15 cellular contexts compared by ENCODE assay signal in the genomic region with DNA sequence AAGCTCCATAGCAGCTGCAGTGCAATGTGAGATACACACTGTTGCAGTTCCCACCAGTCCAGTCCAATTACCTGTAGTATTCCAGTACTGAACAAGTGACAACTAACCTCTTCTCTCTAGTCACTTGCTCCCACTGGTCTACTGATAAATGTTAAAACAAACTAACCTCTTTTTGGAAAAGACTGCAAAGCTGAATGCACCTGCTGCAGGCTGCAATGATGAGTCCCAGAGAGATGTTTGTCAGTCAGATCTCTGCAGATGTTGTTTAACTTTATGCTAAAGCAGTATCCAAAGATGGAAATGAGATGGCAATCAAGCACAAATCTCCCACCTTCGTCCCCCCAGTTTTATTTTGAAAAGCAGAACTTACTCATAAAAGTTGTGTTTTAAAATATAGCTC.
"Had no signal": no experiment of that assay in that cellular context is flagged by ENCODE, and none has a peak within 500 bp of the region (broad histone marks: within the 10 kb centered on the region; RNA-seq: fewer than 3 reads in every experiment).

No MANE protein-coding gene starts in this region.

- H3K27me3 Mint-ChIP-seq: effector memory CD8-positive, alpha-beta T cell had no signal

- H3K4me1 ChIP-seq: gastrocnemius medialis had no signal

- H3K27ac ChIP-seq: gastrocnemius medialis, ovary, tibial artery had no signal

- H3K4me3 Mint-ChIP-seq: dendritic cell treated with granulocyte-macrophage colony-stimulating factor and Interleukin-4, amounts not matched to agents 40 ng/mL and 50 ng/mL, for 4 days; effector memory CD8-positive, alpha-beta T cell had no signal

- ATAC-seq: effector memory CD8-positive, alpha-beta T cell; gastrocnemius medialis; left colon had no signal

- H3K27me3 ChIP-seq: ovary, tibial artery had no signal

- H3K9me3 Mint-ChIP-seq: dendritic cell treated with granulocyte-macrophage colony-stimulating factor and Interleukin-4, amounts not matched to agents 40 ng/mL and 50 ng/mL, for 4 days; effector memory CD8-positive, alpha-beta T cell had no signal

- H3K27ac Mint-ChIP-seq: dendritic cell treated with granulocyte-macrophage colony-stimulating factor and Interleukin-4, amounts not matched to agents 40 ng/mL and 50 ng/mL, for 4 days; effector memory CD8-positive, alpha-beta T cell had no signal

- H3K9me3 ChIP-seq: gastrocnemius medialis, ovary, tibial artery had no signal

- H3K4me3 ChIP-seq: gastrocnemius medialis, lung, ovary, tibial artery had no signal

- DNase-seq: activated CD4-positive, alpha-beta T cell treated with anti-CD3 and anti-CD28 coated beads, Interleukin-2, amount 50 U/mL, for 1 hour; activated CD4-positive, CD25-positive, alpha-beta regulatory T cell; activated CD8-positive, alpha-beta memory T cell treated with anti-CD3 and anti-CD28 coated beads for 24 hours; activated naive CD4-positive, alpha-beta T cell treated with Interleukin-2 at 50 U/mL for 16 hours; aorta; effector memory CD8-positive, alpha-beta T cell; gastrocnemius medialis; left colon; midbrain; ovary; stimulated activated CD4-positive, alpha-beta T cell treated with anti-CD3 and anti-CD28 coated beads, Interleukin-1b, Interleukin-23, amount 100 ng/mL, for 48 hours; T-helper 2 cell; tibial artery had no signal

- H3K36me3 ChIP-seq: gastrocnemius medialis, ovary, tibial artery had no signal
